In genomic region chr10:31321396-31321941, GRCh38 we compare ENCODE assay signal across 8 cellular contexts. TPM values are rescaled to one million over a fixed set of nuclear protein-coding genes. Genes with fewer than 3 reads are reported as not detected.
A peak's percentile ranks its signal among the peaks of the same experiment; 100 is the strongest.
DNase-seq lines count a peak whose midpoint lies in the region; ATAC-seq, FAIRE-seq and TF ChIP-seq lines count a peak whose summit lies in the region.

No MANE protein-coding gene starts in this region.

- peaks cover 11% of the 10 kb centered on the region for H3K36me3 Mint-ChIP-seq in activated CD4-positive, alpha-beta T cell treated with anti-CD3 and anti-CD28 coated beads, Interleukin-2, amount 10 ng/mL, durations not matched to agents 7 days and 5 days (ENCODE audit: low read depth)

- no peak for TF ChIP-seq POLR2A in gastrocnemius medialis (IDR thresholded peaks at IDR 0.05)

- peak overlapping the region; percentile 97 for H3K27ac Mint-ChIP-seq in activated CD4-positive, alpha-beta T cell treated with anti-CD3 and anti-CD28 coated beads, Interleukin-2, amount 10 ng/mL, durations not matched to agents 7 days and 5 days

- H3K27me3 Mint-ChIP-seq in activated CD4-positive, alpha-beta T cell treated with anti-CD3 and anti-CD28 coated beads, Interleukin-2, amount 10 ng/mL, durations not matched to agents 7 days and 5 days: peaks cover 2% of the 10 kb centered on the region

- intact Hi-C loops in gastrocnemius medialis (cut with DNase I; ENCODE audit: low total_unique reads): loop anchor here (2.0 to 10.0 kb wide), 2 partner anchors 377 to 453 kb away; no protein-coding TSS in a partner anchor

- peaks cover 45% of the 10 kb centered on the region for H3K4me1 Mint-ChIP-seq in activated CD4-positive, alpha-beta T cell treated with anti-CD3 and anti-CD28 coated beads, Interleukin-2, amount 10 ng/mL, durations not matched to agents 7 days and 5 days

- H3K27ac ChIP-seq in gastrocnemius medialis: peak overlapping the region; percentile 97 to 99 (median 98)

- in situ Hi-C loops in gastrocnemius medialis (cut with MboI; ENCODE audit: low sequenced_read_pairs in 4 of 4): loop anchor here (10.0 to 25.0 kb wide), 4 partner anchors 284 to 534 kb away; partner anchors contain the start of gene ZNF438 (in 1 of the 4)

- no peaks in the 10 kb centered on the region for H3K27me3 ChIP-seq in gastrocnemius medialis

- peak; percentile 71 for FAIRE-seq in GM18507 (lab: Jason Lieb, UNC)

- no peaks in the 10 kb centered on the region for H3K9me3 ChIP-seq in gastrocnemius medialis

- no peak for TF ChIP-seq CTCF in AG04449 (IDR thresholded peaks at IDR 0.05; ENCODE audit: insufficient read depth, low read length, missing control alignments)
- TF ChIP-seq CTCF in gastrocnemius medialis (IDR thresholded peaks at IDR 0.05 in 4 of 5, conservative IDR thresholded peaks at IDR 0.05 in 1 of 5): no peak

- POLR2A ChIA-PET in AG04449 (lab: Yijun Ruan, JAX): no interaction called here
- POLR2A ChIA-PET in activated CD4-positive, alpha-beta T cell treated with anti-CD3 and anti-CD28 coated beads, Interleukin-2, amount 10 ng/mL, durations not matched to agents 7 days and 5 days (lab: Charles Lee): interaction anchor here (0.6 kb wide), 1 partner anchor 11 kb away, joined by 4 read pairs; no protein-coding TSS in a partner anchor

- CTCF ChIA-PET in AG04449 (lab: Yijun Ruan, JAX): interaction anchor here (0.7 to 1.1 kb wide), 4 partner anchors 18 to 538 kb away, joined by 3 to 4 read pairs (median 3); no protein-coding TSS in a partner anchor
- CTCF ChIA-PET in activated CD4-positive, alpha-beta T cell treated with anti-CD3 and anti-CD28 coated beads, Interleukin-2, amount 10 ng/mL, durations not matched to agents 7 days and 5 days (lab: Charles Lee): interaction anchor here (0.6 to 1.8 kb wide), 3 partner anchors 8 to 153 kb away, joined by 4 to 6 read pairs (median 4); no protein-coding TSS in a partner anchor

- no peak for DNase-seq in AG04449 (ENCODE audit: low read depth, low spot score)
- no peak for DNase-seq in GM18507 (ENCODE audit: extremely low spot score, insufficient read length, low read depth)
- peak; percentile 31 for DNase-seq in activated CD4-positive, alpha-beta T cell treated with anti-CD3 and anti-CD28 coated beads, Interleukin-2, amount 10 ng/mL, durations not matched to agents 7 days and 5 days
- peak; percentile 45 for DNase-seq in fibroblast of peridontal ligament (ENCODE audit: extremely low read depth)
- DNase-seq in gastrocnemius medialis: peak in 1 of 2 donors; percentile 63
- DNase-seq in NOMO-1 treated with dmso at 0.1 percent for 144 hours (lab: John Stamatoyannopoulos, UW; ENCODE audit: unreplicated experiment): no peak

- peak overlapping the region; percentile 93 for H3K4me3 Mint-ChIP-seq in activated CD4-positive, alpha-beta T cell treated with anti-CD3 and anti-CD28 coated beads, Interleukin-2, amount 10 ng/mL, durations not matched to agents 7 days and 5 days

- peaks cover 53 to 56% of the 10 kb centered on the region in 2 donors for H3K4me1 ChIP-seq in gastrocnemius medialis

- ATAC-seq in gastrocnemius medialis (peak in 1 of 2 donors; percentile 37), HG02884 (IDR thresholded peaks at IDR 0.05; ENCODE audit: unreplicated experiment) (no peak), GM21381 (IDR thresholded peaks at IDR 0.05; ENCODE audit: unreplicated experiment) (no peak)

- H3K4me3 ChIP-seq in AG04449 (ENCODE audit: low read depth, low read length) (peak overlapping the region; percentile 83), gastrocnemius medialis (peak overlapping the region; percentile 85 to 93 (median 90))

- H3K9me3 Mint-ChIP-seq in activated CD4-positive, alpha-beta T cell treated with anti-CD3 and anti-CD28 coated beads, Interleukin-2, amount 10 ng/mL, durations not matched to agents 7 days and 5 days: no peaks in the 10 kb centered on the region

- no peaks in the 10 kb centered on the region for H3K36me3 ChIP-seq in gastrocnemius medialis

RNA-seq across cellular contexts. Expression of gene ZEB1, which starts 2.5 kb away (rescaled TPM):
- total RNA-seq in activated CD4-positive, alpha-beta T cell treated with anti-CD3 and anti-CD28 coated beads, Interleukin-2, amount 10 ng/mL, durations not matched to agents 7 days and 5 days: 10 to 100 TPM; 36.1 to 46.2 TPM
- 100 to 1,000 TPM in 3 of 4 donors, 10 to 100 TPM in 1; 67.4 to 175 (median 137) TPM for total RNA-seq in gastrocnemius medialis

Comparison
In these comparisons a context has a peak if more than half of its experiments do, and no peak if none do; other contexts are left out.
1. DNase-seq: peak in activated CD4-positive, alpha-beta T cell treated with anti-CD3 and anti-CD28 coated beads, Interleukin-2, amount 10 ng/mL, durations not matched to agents 7 days and 5 days (single experiment) and fibroblast of peridontal ligament (single experiment); none in AG04449 (single experiment), GM18507 (single experiment) and NOMO-1 treated with dmso at 0.1 percent for 144 hours (single experiment).